8 cellular contexts compared by ENCODE assay signal in the genomic region with DNA sequence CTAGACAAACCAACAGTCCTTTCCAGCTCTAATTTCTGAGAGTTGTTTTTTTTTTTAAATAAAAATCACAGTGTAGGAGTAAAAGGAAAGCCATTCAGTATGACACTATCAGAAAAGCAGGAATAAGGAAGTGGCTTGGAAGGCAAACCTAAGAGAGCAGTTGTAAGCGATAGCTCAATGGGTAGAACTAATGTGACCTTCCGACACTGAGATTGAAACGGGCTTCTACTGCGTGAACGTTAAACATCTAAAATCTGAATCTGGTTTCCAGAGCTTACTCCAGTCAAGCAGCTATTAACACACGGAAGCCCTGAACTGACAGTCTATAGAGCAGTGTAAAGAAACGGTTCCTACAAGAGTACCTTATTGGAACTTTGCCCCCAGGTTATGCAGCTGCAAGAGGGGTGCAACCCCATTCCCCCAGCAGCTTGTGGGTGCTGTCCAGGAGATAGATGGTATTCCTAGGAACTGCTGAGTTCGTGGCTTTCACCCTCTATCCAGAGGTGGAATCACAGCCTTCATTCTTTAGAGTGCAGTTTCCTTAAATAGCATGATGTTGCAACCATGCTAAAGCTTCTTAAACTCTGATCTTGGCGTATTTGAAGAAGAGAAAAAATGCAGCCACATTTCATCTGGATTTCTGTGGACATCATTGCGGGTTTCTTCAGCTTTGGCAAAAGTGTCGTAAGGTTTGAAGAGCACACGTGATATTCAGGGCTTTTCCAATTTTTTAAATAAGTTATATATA. TPM values are rescaled to one million over a fixed set of nuclear protein-coding genes. Genes with fewer than 3 reads are reported as not detected.
DNase-seq lines count a peak whose midpoint lies in the region; ATAC-seq, FAIRE-seq and TF ChIP-seq lines count a peak whose summit lies in the region.

No MANE protein-coding gene starts in this region.

- H3K27ac ChIP-seq in right cardiac atrium (ENCODE audit: low read length): peak overlapping the region; percentile 99
- peak overlapping the region; percentile 99 to 100 for H3K27ac ChIP-seq in small intestine (ENCODE audit: low read depth in 1 of 2, low read length in 1 of 2)

- 11% methylated on average over 12 of the region's 12 CpGs for WGBS in right cardiac atrium
- WGBS in small intestine, 3 donors: 14 to 26% (median 14%) methylated on average over 12 of the region's 12 CpGs

- CTCF ChIA-PET in activated CD4-positive, alpha-beta memory T cell treated with anti-CD3 and anti-CD28 coated beads for 36 hours (lab: Charles Lee): interaction anchor here (0.6 to 3.7 kb wide), 9 partner anchors 44 to 470 kb away, joined by 3 to 29 read pairs (median 4); no protein-coding TSS in a partner anchor

- H3K27me3 ChIP-seq in right cardiac atrium (ENCODE audit: control insufficient read depth, insufficient read depth): no peaks in the 10 kb centered on the region
- H3K27me3 ChIP-seq in small intestine (ENCODE audit: control insufficient read depth in 2 of 2, insufficient read depth in 2 of 2, low read length in 2 of 2): no peaks in the 10 kb centered on the region

- H3K27ac Mint-ChIP-seq in activated CD4-positive, alpha-beta memory T cell treated with anti-CD3 and anti-CD28 coated beads for 36 hours: peak overlapping the region; percentile 100

- no peak for FAIRE-seq in small intestine (lab: Jason Lieb, UNC)

- POLR2A ChIA-PET in activated CD4-positive, alpha-beta memory T cell treated with anti-CD3 and anti-CD28 coated beads for 36 hours (lab: Charles Lee): interaction anchor here (0.5 to 7.0 kb wide), 15 partner anchors 9 to 491 kb away, joined by 3 to 124 read pairs (median 4); no protein-coding TSS in a partner anchor

- no peaks in the 10 kb centered on the region for H3K9me3 Mint-ChIP-seq in activated CD4-positive, alpha-beta memory T cell treated with anti-CD3 and anti-CD28 coated beads for 36 hours

- H3K27me3 Mint-ChIP-seq in activated CD4-positive, alpha-beta memory T cell treated with anti-CD3 and anti-CD28 coated beads for 36 hours: peaks cover 2% of the 10 kb centered on the region

- peaks cover 6% of the 10 kb centered on the region for H3K36me3 Mint-ChIP-seq in activated CD4-positive, alpha-beta memory T cell treated with anti-CD3 and anti-CD28 coated beads for 36 hours

- intact Hi-C loops in activated CD4-positive, alpha-beta memory T cell treated with anti-CD3 and anti-CD28 coated beads for 36 hours (cut with micrococcal nuclease): loop anchor here (2.0 to 10.0 kb wide), 3 partner anchors 15 to 1254 kb away; partner anchors contain the start of genes B3GALNT2 and LYST
- intact Hi-C loops in right cardiac atrium (cut with DNase I): loop anchor here (2.0 to 10.0 kb wide), 7 partner anchors 89 to 469 kb away; no protein-coding TSS in a partner anchor

- H3K4me3 Mint-ChIP-seq in activated CD4-positive, alpha-beta memory T cell treated with anti-CD3 and anti-CD28 coated beads for 36 hours: peak overlapping the region; percentile 81

- no peaks in the 10 kb centered on the region for H3K36me3 ChIP-seq in small intestine (ENCODE audit: control insufficient read depth in 2 of 2, insufficient read depth in 2 of 2, low read length in 2 of 2)

- H3K4me3 ChIP-seq in NB4 (ENCODE audit: low read depth, low read length): peak overlapping the region; percentile 53
- H3K4me3 ChIP-seq in right cardiac atrium (ENCODE audit: low read length): peak overlapping the region; percentile 26
- peak overlapping the region in 1 of 2 donors; percentile 16 for H3K4me3 ChIP-seq in small intestine (ENCODE audit: low read depth in 1 of 2, low read length in 2 of 2)

- TF ChIP-seq POLR2A in NB4 (IDR thresholded peaks at IDR 0.05; ENCODE audit: extremely low read depth, insufficient read length): no peak

- DNase-seq in GF-D8 (lab: John Stamatoyannopoulos, UW) (peak; percentile 65), NB4 (ENCODE audit: low read depth) (peak; percentile 74), right cardiac atrium (peak in 1 of 3 donors; percentile 50), small intestine (peak; percentile 69)
- DNase-seq in activated CD4-positive, alpha-beta memory T cell treated with anti-CD3 and anti-CD28 coated beads for 36 hours: no peak

- peaks cover 36% of the 10 kb centered on the region for H3K4me1 Mint-ChIP-seq in activated CD4-positive, alpha-beta memory T cell treated with anti-CD3 and anti-CD28 coated beads for 36 hours (ENCODE audit: low read depth)

- ATAC-seq in right cardiac atrium (no peak), HG02678 (IDR thresholded peaks at IDR 0.05; ENCODE audit: unreplicated experiment) (no peak), HG03432 (IDR thresholded peaks at IDR 0.05; ENCODE audit: unreplicated experiment) (no peak), HG02885 (IDR thresholded peaks at IDR 0.05; ENCODE audit: poor library complexity, unreplicated experiment) (no peak)

- H3K4me1 ChIP-seq in right cardiac atrium (ENCODE audit: control insufficient read depth, insufficient read depth, low read length) (peaks cover 4% of the 10 kb centered on the region), small intestine (ENCODE audit: control insufficient read depth in 2 of 2, insufficient read depth in 1 of 2, low read depth in 1 of 2, low read length in 1 of 2) (peaks cover 0 to 15% of the 10 kb centered on the region in 2 donors)

- no peak for TF ChIP-seq CTCF in NB4 (IDR thresholded peaks at IDR 0.05; ENCODE audit: low read depth, low read length)

- H3K9me3 ChIP-seq in right cardiac atrium (ENCODE audit: control insufficient read depth, low read length) (no peaks in the 10 kb centered on the region), small intestine (ENCODE audit: control insufficient read depth, low read depth) (no peaks in the 10 kb centered on the region)

RNA-seq across cellular contexts. Expression of gene IRF2BP2, which starts 3.3 kb away (rescaled TPM):
- 100 to 1,000 TPM; 139 to 147 TPM for total RNA-seq in activated CD4-positive, alpha-beta memory T cell treated with anti-CD3 and anti-CD28 coated beads for 36 hours
- 100 to 1,000 TPM in 3 of 4 donors, 10 to 100 TPM in 1; 92.3 to 123 (median 108) TPM for total RNA-seq in right cardiac atrium
- polyA plus RNA-seq in right cardiac atrium (69.3 TPM), small intestine (10 to 100 TPM; 42.4 to 80.6 (median 47.2) TPM)
